8 cellular contexts compared by ENCODE assay signal in the genomic region with DNA sequence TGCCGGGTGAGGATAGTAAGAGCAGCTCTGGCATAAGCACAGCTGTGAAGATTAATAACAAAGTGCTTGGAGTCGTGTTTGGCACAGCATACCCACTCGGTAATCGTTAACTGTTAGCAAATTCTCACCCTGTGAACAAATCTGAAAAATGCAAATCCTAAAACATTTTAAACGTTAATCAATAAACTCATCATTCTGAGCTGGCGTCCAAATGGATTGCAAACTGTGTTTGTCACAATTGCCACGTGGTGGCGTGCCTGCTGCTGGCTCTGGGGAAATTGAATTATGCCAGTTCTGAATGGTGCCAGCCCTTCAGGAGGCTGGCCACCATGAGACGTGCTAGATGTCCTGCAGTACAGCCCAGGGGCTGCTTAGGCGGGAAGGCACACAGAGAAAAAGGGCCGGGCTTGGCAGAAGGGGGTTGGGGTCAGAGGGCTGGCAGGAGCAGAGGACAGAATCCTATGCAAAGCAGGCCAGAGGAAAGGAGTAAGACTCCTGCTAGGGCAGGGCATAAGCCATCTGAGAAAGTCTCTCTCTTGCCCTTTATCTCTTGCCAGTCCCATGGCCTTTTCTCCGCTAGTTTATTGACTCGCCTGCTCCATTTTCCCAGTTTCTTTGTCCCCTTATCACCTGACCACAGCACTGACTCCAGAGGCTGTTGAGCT. TPM values are rescaled to one million over a fixed set of nuclear protein-coding genes. Genes with fewer than 3 reads are reported as not detected.
DNase-seq lines count a peak whose midpoint lies in the region; ATAC-seq and TF ChIP-seq lines count a peak whose summit lies in the region.

No MANE protein-coding gene starts in this region.

- ATAC-seq in HG02588 (IDR thresholded peaks at IDR 0.05; ENCODE audit: unreplicated experiment) (no peak), GM21717 (IDR thresholded peaks at IDR 0.05; ENCODE audit: unreplicated experiment) (no peak), HG03159 (IDR thresholded peaks at IDR 0.05; ENCODE audit: unreplicated experiment) (no peak)
- ATAC-seq in naive thymus-derived CD8-positive, alpha-beta T cell = no peak

- no peaks in the 10 kb centered on the region for H3K4me1 Mint-ChIP-seq in HFFc6 (ENCODE audit: low read depth)
- H3K4me1 Mint-ChIP-seq in naive thymus-derived CD8-positive, alpha-beta T cell = peaks cover 10 to 29% (median 14%) of the 10 kb centered on the region in 4 donors

- H3K27me3 Mint-ChIP-seq in HFFc6 (ENCODE audit: insufficient read depth) = peaks cover 74% of the 10 kb centered on the region
- peaks cover 44 to 91% (median 64%) of the 10 kb centered on the region in 5 donors for H3K27me3 Mint-ChIP-seq in naive thymus-derived CD8-positive, alpha-beta T cell

- no peak overlapping the region for H3K27ac Mint-ChIP-seq in HFFc6
- H3K27ac Mint-ChIP-seq in naive thymus-derived CD8-positive, alpha-beta T cell = peak overlapping the region in 1 of 10 donors; percentile 37

- DNase-seq in COLO668 (lab: John Stamatoyannopoulos, UW; ENCODE audit: unreplicated experiment) (peak; percentile 49), HFFc6 (no peak), SK-MEL-5 (ENCODE audit: low read depth, low spot score) (peak; percentile 48), inferior parietal cortex (ENCODE audit: extremely low spot score) (peak; percentile 72)
- no peak for DNase-seq in naive thymus-derived CD8-positive, alpha-beta T cell

- no peak overlapping the region for H3K4me3 Mint-ChIP-seq in HFFc6
- H3K4me3 Mint-ChIP-seq in naive thymus-derived CD8-positive, alpha-beta T cell = no peak overlapping the region

- TF ChIP-seq CTCF in HFFc6 (IDR thresholded peaks at IDR 0.05) = peak; percentile 74

- H3K36me3 Mint-ChIP-seq in HFFc6 (ENCODE audit: low read depth) = no peaks in the 10 kb centered on the region
- H3K36me3 Mint-ChIP-seq in naive thymus-derived CD8-positive, alpha-beta T cell = peaks cover 0 to 8% (median 0%) of the 10 kb centered on the region in 3 donors

- POLR2A ChIA-PET in naive thymus-derived CD8-positive, alpha-beta T cell (lab: Charles Lee) = no interaction called here

- H3K9me3 Mint-ChIP-seq in HFFc6 = no peaks in the 10 kb centered on the region
- peaks cover 0 to 2% (median 0%) of the 10 kb centered on the region in 9 donors for H3K9me3 Mint-ChIP-seq in naive thymus-derived CD8-positive, alpha-beta T cell

- in situ Hi-C loops in SK-MEL-5 (cut with HindIII; ENCODE audit: low pct_unique_long_range_greater_than_20kb, low sequenced_read_pairs) = no loop called here

RNA-seq across cellular contexts. Expression of gene POLG, which starts 22.1 kb away (rescaled TPM):
- total RNA-seq in HFFc6 (2021; fragmentation: NEBNext Ultra II Directional; extraction: Animal tissue kit (Norgen Biotek cat#: 25700)) = 10 to 100 TPM; 33.1 to 48.3 (median 35.2) TPM
- 35.7 and 42.2 TPM in 2 replicates for total RNA-seq in SK-MEL-5 (2014; rRNA removed; shearing (Covaris generic))
- 34.8 and 43.5 TPM in 2 replicates for polyA plus RNA-seq in SK-MEL-5 (2015; cell fraction: cytosol; rRNA removed)
- 263 and 271 TPM in 2 replicates for polyA plus RNA-seq in SK-MEL-5 (2015; cell fraction: nucleus; rRNA removed)
- 100 to 1,000 TPM; 128 to 130 TPM for total RNA-seq in naive thymus-derived CD8-positive, alpha-beta T cell
- polyA plus RNA-seq in naive thymus-derived CD8-positive, alpha-beta T cell = 10 to 100 TPM; 29.9 to 54.5 (median 35.3) TPM

Comparison
In these comparisons a context has a peak if more than half of its experiments do, and no peak if none do; other contexts are left out.
1. DNase-seq: peak in COLO668 (single experiment), SK-MEL-5 (single experiment) and inferior parietal cortex (single experiment); none in HFFc6 (single experiment) and naive thymus-derived CD8-positive, alpha-beta T cell (0 of 10).